Comparison of ENCODE assay signal across 1 cellular context in genomic region chr16:67468731-67469130, GRCh38.
TF ChIP-seq lines count a peak whose summit lies in the region.

No MANE protein-coding gene starts in this region.

TF ChIP-seq in GM23338, 12 proteins besides CTCF, POLR2A, EP300 and RAD21 (continued from another document):
- TF ChIP-seq, protein P1, sequence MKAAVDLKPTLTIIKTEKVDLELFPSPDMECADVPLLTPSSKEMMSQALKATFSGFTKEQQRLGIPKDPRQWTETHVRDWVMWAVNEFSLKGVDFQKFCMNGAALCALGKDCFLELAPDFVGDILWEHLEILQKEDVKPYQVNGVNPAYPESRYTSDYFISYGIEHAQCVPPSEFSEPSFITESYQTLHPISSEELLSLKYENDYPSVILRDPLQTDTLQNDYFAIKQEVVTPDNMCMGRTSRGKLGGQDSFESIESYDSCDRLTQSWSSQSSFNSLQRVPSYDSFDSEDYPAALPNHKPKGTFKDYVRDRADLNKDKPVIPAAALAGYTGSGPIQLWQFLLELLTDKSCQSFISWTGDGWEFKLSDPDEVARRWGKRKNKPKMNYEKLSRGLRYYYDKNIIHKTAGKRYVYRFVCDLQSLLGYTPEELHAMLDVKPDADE (IDR thresholded peaks at IDR 0.05), result no peak
